Comparison of ENCODE assay signal across 8 cellular contexts in genomic region chr17:77453613-77454559, GRCh38.
DNase-seq lines count a peak whose midpoint lies in the region; ATAC-seq and TF ChIP-seq lines count a peak whose summit lies in the region.

No MANE protein-coding gene starts in this region.

- no peak for TF ChIP-seq CTCF in mesothelial cell of epicardium (IDR thresholded peaks at IDR 0.05; ENCODE audit: unreplicated experiment)

- H3K27ac ChIP-seq in BLaER1 = peak overlapping the region; percentile 99

- H3K27me3 Mint-ChIP-seq in IgD-negative memory B cell (no peaks in the 10 kb centered on the region), mesothelial cell of epicardium (ENCODE audit: low read depth) (no peaks in the 10 kb centered on the region)

- peak overlapping the region; percentile 79 to 100 (median 98) for H3K27ac Mint-ChIP-seq in IgD-negative memory B cell
- H3K27ac Mint-ChIP-seq in activated naive CD4-positive, alpha-beta T cell treated with anti-CD3 and anti-CD28 coated beads, Interleukin-2, amount 50 U/mL, for 72 hours = peak overlapping the region; percentile 95 to 96
- H3K27ac Mint-ChIP-seq in mesothelial cell of epicardium = peak overlapping the region; percentile 76

- peak overlapping the region; percentile 99 for H3K4me2 ChIP-seq in BLaER1

- H3K4me1 ChIP-seq in BLaER1 = peaks cover 87% of the 10 kb centered on the region

- H3K4me1 Mint-ChIP-seq in IgD-negative memory B cell = peaks cover 33 to 44% (median 40%) of the 10 kb centered on the region in 3 donors
- H3K4me1 Mint-ChIP-seq in mesothelial cell of epicardium = peaks cover 78% of the 10 kb centered on the region

- no peaks in the 10 kb centered on the region for H3K9me3 Mint-ChIP-seq in IgD-negative memory B cell
- H3K9me3 Mint-ChIP-seq in activated naive CD4-positive, alpha-beta T cell treated with anti-CD3 and anti-CD28 coated beads, Interleukin-2, amount 50 U/mL, for 72 hours = no peaks in the 10 kb centered on the region
- H3K9me3 Mint-ChIP-seq in mesothelial cell of epicardium = no peaks in the 10 kb centered on the region

- peaks cover 40% of the 10 kb centered on the region for H3K36me3 ChIP-seq in BLaER1

- peaks cover 53% of the 10 kb centered on the region for H4K20me1 ChIP-seq in BLaER1

- H3K27me3 ChIP-seq in BLaER1 = no peaks in the 10 kb centered on the region

- H3K4me3 ChIP-seq in BLaER1 = peak overlapping the region; percentile 89

- H3K9me3 ChIP-seq in BLaER1 = no peaks in the 10 kb centered on the region

- DNase-seq in activated naive CD4-positive, alpha-beta T cell treated with anti-CD3 and anti-CD28 coated beads, Interleukin-2, amount 50 U/mL, for 72 hours (ENCODE audit: low spot score in 2 of 2) = peak in 1 of 2 donors; percentile 55
- DNase-seq in mesothelial cell of epicardium (ENCODE audit: low spot score in 2 of 2, unreplicated experiment in 2 of 2) (no peak), GM19240 (ENCODE audit: insufficient read length, low spot score) (no peak), kidney tubule cell (ENCODE audit: low spot score) (no peak)
- DNase-seq in NK-92 treated with Interleukin-12 subunit alpha and Interleukin-12 subunit beta, amount 100 ng/mL, for 24 hours (lab: John Stamatoyannopoulos, UW) = no peak

- no peaks in the 10 kb centered on the region for H3K36me3 Mint-ChIP-seq in IgD-negative memory B cell
- H3K36me3 Mint-ChIP-seq in activated naive CD4-positive, alpha-beta T cell treated with anti-CD3 and anti-CD28 coated beads, Interleukin-2, amount 50 U/mL, for 72 hours = peaks cover 68 to 88% of the 10 kb centered on the region in 2 donors
- H3K36me3 Mint-ChIP-seq in mesothelial cell of epicardium = no peaks in the 10 kb centered on the region

- H3K4me3 Mint-ChIP-seq in IgD-negative memory B cell = peak overlapping the region; percentile 95 to 99 (median 98)
- H3K4me3 Mint-ChIP-seq in mesothelial cell of epicardium = peak overlapping the region; percentile 46

- peak; percentile 27 to 29 for ATAC-seq in activated naive CD4-positive, alpha-beta T cell treated with anti-CD3 and anti-CD28 coated beads, Interleukin-2, amount 50 U/mL, for 72 hours
- no peak for ATAC-seq in GM18907 (IDR thresholded peaks at IDR 0.05; ENCODE audit: unreplicated experiment)

- H3K9ac ChIP-seq in BLaER1 = peak overlapping the region; percentile 98
